ENCODE assay signal across 26 cellular contexts in the genomic region with DNA sequence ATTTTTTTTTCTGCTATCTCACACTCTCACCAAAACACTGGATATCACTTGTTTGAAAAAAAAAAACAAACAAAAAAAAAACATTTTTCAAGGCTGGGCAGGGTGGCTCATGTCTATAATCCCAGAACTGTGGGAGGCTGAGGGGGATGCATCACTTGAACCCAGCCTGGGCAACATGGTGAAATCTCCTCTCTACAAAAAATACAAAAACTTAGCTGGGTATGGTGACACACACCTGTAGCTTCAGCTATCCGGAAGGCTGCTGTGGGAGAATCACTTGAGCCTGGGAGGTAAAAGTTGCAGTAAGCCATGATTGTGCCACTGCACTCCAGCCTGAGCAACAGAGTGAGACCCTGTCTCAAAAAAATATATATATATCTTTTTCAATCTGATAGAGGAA.
"Had no signal": no experiment of that assay in that cellular context is flagged by ENCODE, and none has a peak within 500 bp of the region (broad histone marks: within the 10 kb centered on the region; RNA-seq: fewer than 3 reads in every experiment).

No MANE protein-coding gene starts in this region.

- ATAC-seq: activated CD4-positive, alpha-beta T cell treated with anti-CD3 and anti-CD28 coated beads for 36 hours; activated CD8-positive, alpha-beta memory T cell treated with anti-CD3 and anti-CD28 coated beads, Interleukin-2, amount 10 ng/mL, durations not matched to agents 7 days and 5 days; activated CD8-positive, alpha-beta T cell treated with anti-CD3 and anti-CD28 coated beads, Interleukin-2, amount 10 ng/mL, durations not matched to agents 7 days and 5 days; activated naive CD8-positive, alpha-beta T cell treated with anti-CD3 and anti-CD28 coated beads, Interleukin-2, amount 50 U/mL, for 24 hours; body of pancreas; gastroesophageal sphincter had no signal

- H3K4me1 ChIP-seq: body of pancreas had no signal

- DNase-seq: activated CD4-positive, alpha-beta memory T cell treated with anti-CD3 and anti-CD28 coated beads for 36 hours; activated CD4-positive, alpha-beta T cell treated with anti-CD3 and anti-CD28 coated beads for 36 hours; activated CD4-positive, alpha-beta T cell treated with anti-CD3 and anti-CD28 coated beads, Interleukin-2, amount 10 ng/mL, durations not matched to agents 24 days and 14 days; activated CD4-positive, CD25-positive, alpha-beta regulatory T cell; activated CD4-positive, CD25-positive, alpha-beta regulatory T cell treated with anti-CD3 and anti-CD28 coated beads, Interleukin-2, amount 50 U/mL, for 72 hours; activated CD8-positive, alpha-beta memory T cell treated with anti-CD3 and anti-CD28 coated beads, Interleukin-2, amount 10 ng/mL, durations not matched to agents 7 days and 5 days; activated CD8-positive, alpha-beta memory T cell treated with anti-CD3 and anti-CD28 coated beads, Interleukin-2, amount 50 U/mL, for 4 hours; activated CD8-positive, alpha-beta T cell treated with anti-CD3 and anti-CD28 coated beads, Interleukin-2, amount 10 ng/mL, durations not matched to agents 7 days and 5 days; activated effector memory CD4-positive, alpha-beta T cell treated with anti-CD3 and anti-CD28 coated beads, Interleukin-2, amount 50 U/mL, for 16 hours; activated naive CD4-positive, alpha-beta T cell treated with anti-CD3 and anti-CD28 coated beads for 36 hours; activated naive CD8-positive, alpha-beta T cell treated with anti-CD3 and anti-CD28 coated beads for 36 hours; activated naive CD8-positive, alpha-beta T cell treated with anti-CD3 and anti-CD28 coated beads, Interleukin-2, amount 50 U/mL, for 24 hours; activated T-cell treated with anti-CD3 and anti-CD28 coated beads, Interleukin-2, amount 50 U/mL, for 1 hour; activated T-cell treated with anti-CD3 and anti-CD28 coated beads, Interleukin-2, amount 50 U/mL, for 48 hours; adrenal gland; amygdala; aorta; body of pancreas; caudate nucleus; colonic mucosa; effector CD8-positive, alpha-beta T cell; esophagus squamous epithelium; foreskin melanocyte; T-helper 2 cell had no signal

- H3K9me3 ChIP-seq: adrenal gland, body of pancreas, colonic mucosa, esophagus squamous epithelium, gastroesophageal sphincter had no signal

- H3K27ac ChIP-seq: adrenal gland, body of pancreas, colonic mucosa, epithelial cell of prostate, esophagus squamous epithelium, gastroesophageal sphincter had no signal

- H3K4me3 ChIP-seq: adrenal gland, body of pancreas, colonic mucosa, esophagus squamous epithelium, gastroesophageal sphincter had no signal

- H3K27me3 ChIP-seq: adrenal gland, body of pancreas, colonic mucosa, esophagus squamous epithelium, gastroesophageal sphincter had no signal

- H3K36me3 ChIP-seq: adrenal gland, colonic mucosa, esophagus squamous epithelium, gastroesophageal sphincter had no signal
